In the genomic region with DNA sequence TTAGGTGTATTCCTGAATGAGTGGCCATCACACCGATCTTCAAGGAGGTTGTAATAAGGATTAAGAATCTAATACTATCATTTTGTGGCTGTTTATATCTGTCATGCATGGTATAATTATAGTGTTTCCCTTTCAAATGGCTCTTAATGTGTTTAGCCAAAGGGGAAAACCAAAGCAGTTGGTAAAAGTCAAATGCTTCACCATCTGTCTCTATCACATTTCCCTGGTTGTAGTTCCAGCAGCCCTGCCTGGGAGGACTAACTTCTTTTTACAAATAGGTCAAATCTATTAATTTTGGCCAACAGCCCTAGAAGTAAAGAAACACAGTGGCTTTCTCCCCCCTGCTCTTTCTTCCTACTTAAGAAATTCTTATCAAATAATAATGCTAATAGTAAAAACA, we compare ENCODE assay signal across 23 cellular contexts. TPM values are rescaled to one million over a fixed set of nuclear protein-coding genes. Genes with fewer than 3 reads are reported as not detected.
DNase-seq lines count a peak whose midpoint lies in the region; TF ChIP-seq lines count a peak whose summit lies in the region.
"Had no signal": no experiment of that assay in that cellular context is flagged by ENCODE, and none has a peak within 500 bp of the region (broad histone marks: within the 10 kb centered on the region; RNA-seq: fewer than 3 reads in every experiment).

No MANE protein-coding gene starts in this region.

- H3K27me3 Mint-ChIP-seq in endothelial cell (ENCODE audit: unreplicated experiment): no peaks in the 10 kb centered on the region
- no peaks in the 10 kb centered on the region for H3K27me3 Mint-ChIP-seq in osteocyte (ENCODE audit: unreplicated experiment)

- no peaks in the 10 kb centered on the region for H3K9me3 ChIP-seq in smooth muscle cell (replicated peaks; ENCODE audit: low read depth)
- H3K9me3 ChIP-seq: HAP-1 had no signal

- DNase-seq in NCI-H1417 (lab: John Stamatoyannopoulos, UW) (peak in 2 of 3 experiments; percentile 25 to 69), NCI-H1417 treated with DMSO at 0.1 percent for 48 hours (lab: John Stamatoyannopoulos, UW) (no peak), M059J (ENCODE audit: low read depth) (peak; percentile 12), cerebellar cortex (ENCODE audit: low spot score) (peak; percentile 82), smooth muscle cell (lab: John Stamatoyannopoulos, UW; ENCODE audit: unreplicated experiment) (no peak), endothelial cell (ENCODE audit: low spot score) (no peak), osteocyte (ENCODE audit: extremely low spot score, unreplicated experiment) (no peak)
- no peak for DNase-seq in stimulated activated CD4-positive, alpha-beta T cell treated with anti-CD3 and anti-CD28 coated beads, Interleukin-4, amount 100 ng/mL, for 1 hour
- DNase-seq: DMS79 treated with DMSO at 0.1 percent for 48 hours, GM23248, MM.1S, RPMI8226, SHP77, T-helper 2 cell had no signal

- H3K27ac ChIP-seq in smooth muscle cell (ENCODE audit: low read depth): peak overlapping the region; percentile 2
- H3K27ac ChIP-seq: GM23248, HL-60, SK-N-MC had no signal

- no peak overlapping the region for H2AFZ ChIP-seq in smooth muscle cell (ENCODE audit: low read depth)
- H2AFZ ChIP-seq: GM23248 had no signal

- H3K36me3 Mint-ChIP-seq in endothelial cell (ENCODE audit: low read depth, unreplicated experiment) (no peaks in the 10 kb centered on the region), osteocyte (ENCODE audit: unreplicated experiment) (no peaks in the 10 kb centered on the region)

- H3K4me1 Mint-ChIP-seq in endothelial cell (ENCODE audit: unreplicated experiment) (no peaks in the 10 kb centered on the region), osteocyte (ENCODE audit: unreplicated experiment) (peaks cover 18% of the 10 kb centered on the region)
- H3K4me1 Mint-ChIP-seq: B cell had no signal

- peaks cover 10% of the 10 kb centered on the region for H3F3A ChIP-seq in smooth muscle cell (ENCODE audit: low read depth)

- no peaks in the 10 kb centered on the region for H3K36me3 ChIP-seq in smooth muscle cell (ENCODE audit: low read depth)
- H3K36me3 ChIP-seq: HAP-1 had no signal

- TF ChIP-seq CTCF in smooth muscle cell (IDR thresholded peaks at IDR 0.05; ENCODE audit: borderline replicate concordance, insufficient read depth, poor library complexity, severe bottlenecking): no peak
- no peak for TF ChIP-seq CTCF in endothelial cell (IDR thresholded peaks at IDR 0.05; ENCODE audit: unreplicated experiment)
- TF ChIP-seq CTCF in osteocyte (IDR thresholded peaks at IDR 0.05): no peak

- H3K27me3 ChIP-seq in smooth muscle cell (ENCODE audit: low read depth): no peaks in the 10 kb centered on the region

- H3K9me3 Mint-ChIP-seq in endothelial cell (ENCODE audit: unreplicated experiment) (no peaks in the 10 kb centered on the region), osteocyte (ENCODE audit: unreplicated experiment) (no peaks in the 10 kb centered on the region)

- no peak overlapping the region for H3K4me3 ChIP-seq in smooth muscle cell
- H3K4me3 ChIP-seq: GM12878, GM23248, HAP-1, K562, SK-N-MC had no signal

- WGBS in smooth muscle cell (ENCODE audit: low lambda C conversion rate): 88% methylated on average over 1 of the region's 1 CpG

- H3K4me1 ChIP-seq in smooth muscle cell (ENCODE audit: low read depth): peaks cover 17% of the 10 kb centered on the region
- H3K4me1 ChIP-seq: HAP-1 had no signal

- H3K79me2 ChIP-seq in smooth muscle cell (ENCODE audit: low read depth): no peaks in the 10 kb centered on the region

- H3K4me3 Mint-ChIP-seq in endothelial cell (ENCODE audit: unreplicated experiment) (no peak overlapping the region), osteocyte (ENCODE audit: unreplicated experiment) (no peak overlapping the region)
- H3K4me3 Mint-ChIP-seq: B cell, CD14-positive monocyte had no signal

- H3K27ac Mint-ChIP-seq in endothelial cell (ENCODE audit: unreplicated experiment) (no peak overlapping the region), osteocyte (ENCODE audit: unreplicated experiment) (no peak overlapping the region)
- H3K27ac Mint-ChIP-seq: B cell, CD14-positive monocyte had no signal

- no peaks in the 10 kb centered on the region for H4K20me1 ChIP-seq in smooth muscle cell (ENCODE audit: low read depth)

- H3K9ac ChIP-seq in smooth muscle cell (ENCODE audit: low read depth): no peak overlapping the region
- H3K9ac ChIP-seq: GM23248 had no signal

- no peak overlapping the region for H3K4me2 ChIP-seq in smooth muscle cell

RNA-seq across cellular contexts. Expression of gene ZNF365, which starts 56.7 kb away (rescaled TPM):
- total RNA-seq in M059J (2014; rRNA removed; shearing (Covaris generic)): 2.9 and 3.2 TPM in 2 replicates
- 3.1 and 3.7 TPM in 2 replicates for total RNA-seq in smooth muscle cell
- polyA plus RNA-seq in smooth muscle cell: 1.9 and 2.0 TPM in 2 replicates
- not detected for total RNA-seq in endothelial cell (ENCODE audit: unreplicated experiment)
- 0.44 and 1.0 TPM in 2 replicates for total RNA-seq in osteocyte
- total RNA-seq: GM12878, HepG2, HT-29 had no signal
- polyA plus RNA-seq: CD14-positive monocyte, HepG2 had no signal

Comparison
In these comparisons a context has a peak if more than half of its experiments do, and no peak if none do; other contexts are left out.
1. DNase-seq: peak in NCI-H1417 (2 of 3), M059J (single experiment) and cerebellar cortex (single experiment); none in NCI-H1417 treated with DMSO at 0.1 percent for 48 hours (single experiment), smooth muscle cell (single experiment), endothelial cell (single experiment), stimulated activated CD4-positive, alpha-beta T cell treated with anti-CD3 and anti-CD28 coated beads, Interleukin-4, amount 100 ng/mL, for 1 hour (single experiment) and osteocyte (single experiment).